In the genomic region with DNA sequence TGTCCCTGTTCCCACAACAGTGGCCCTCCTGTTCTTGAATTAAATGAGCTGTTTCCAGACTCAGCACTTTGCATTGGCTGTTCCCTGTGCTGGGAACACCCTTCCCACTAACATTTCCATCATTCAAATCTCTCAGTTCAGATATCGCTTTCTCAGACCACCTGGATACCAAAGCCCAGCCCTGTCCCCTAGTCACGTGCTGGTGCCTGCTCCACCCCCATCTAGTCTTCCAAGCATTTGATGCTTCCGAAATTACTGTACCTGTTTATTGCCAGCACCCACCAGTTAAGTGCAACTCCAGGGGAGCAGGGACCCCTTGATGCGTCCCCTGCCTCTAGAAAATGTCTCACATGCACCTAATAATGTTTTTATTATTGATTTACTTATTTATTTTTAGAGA, we compare ENCODE assay signal across 20 cellular contexts. TPM values are rescaled to one million over a fixed set of nuclear protein-coding genes. Genes with fewer than 3 reads are reported as not detected.
DNase-seq lines count a peak whose midpoint lies in the region; ATAC-seq and TF ChIP-seq lines count a peak whose summit lies in the region.
"Had no signal": no experiment of that assay in that cellular context is flagged by ENCODE, and none has a peak within 500 bp of the region (broad histone marks: within the 10 kb centered on the region; RNA-seq: fewer than 3 reads in every experiment).

No MANE protein-coding gene starts in this region.

- H3K4me2 ChIP-seq in neural progenitor cell: no peak overlapping the region
- H3K4me2 ChIP-seq: BLaER1 had no signal

- no peak for ATAC-seq in natural killer cell treated with Interleukin-12 subunit alpha and Interleukin-12 subunit beta and Interleukin-15 and Interleukin-18, amount 100 ng/mL, for 72 hours
- no peak for ATAC-seq in natural killer cell
- no peak for ATAC-seq in WTC11
- ATAC-seq in GM21515 (IDR thresholded peaks at IDR 0.05; ENCODE audit: unreplicated experiment): no peak

- no peak overlapping the region for H3K27ac ChIP-seq in neural progenitor cell
- H3K27ac ChIP-seq: BLaER1 had no signal

- TF ChIP-seq CTCF in natural killer cell (IDR thresholded peaks at IDR 0.05) (no peak), WTC11 (IDR thresholded peaks at IDR 0.05) (no peak), neural progenitor cell (IDR thresholded peaks at IDR 0.05) (no peak), Caco-2 (IDR thresholded peaks at IDR 0.05; ENCODE audit: insufficient read depth in 1 of 2, low read depth in 1 of 2, low read length in 1 of 2, severe bottlenecking in 1 of 2, unreplicated experiment in 1 of 2) (no peak)

- peaks cover 12% of the 10 kb centered on the region for H4K20me1 ChIP-seq in neural progenitor cell (ENCODE audit: low read depth)

- no peaks in the 10 kb centered on the region for H3K36me3 ChIP-seq in neural progenitor cell
- H3K36me3 ChIP-seq in Caco-2 (ENCODE audit: control insufficient read depth, insufficient read depth, low read length): no peaks in the 10 kb centered on the region
- H3K36me3 ChIP-seq: BE2C, BLaER1 had no signal

- H3K36me3 Mint-ChIP-seq in natural killer cell treated with Interleukin-12 subunit alpha and Interleukin-12 subunit beta and Interleukin-15 and Interleukin-18, amount 100 ng/mL, for 72 hours: no peaks in the 10 kb centered on the region
- H3K36me3 Mint-ChIP-seq in natural killer cell: no peaks in the 10 kb centered on the region
- H3K36me3 Mint-ChIP-seq in WTC11: no peaks in the 10 kb centered on the region
- no peaks in the 10 kb centered on the region for H3K36me3 Mint-ChIP-seq in neural progenitor cell
- H3K36me3 Mint-ChIP-seq in Caco-2 (ENCODE audit: insufficient read depth, unreplicated experiment): no peaks in the 10 kb centered on the region
- H3K36me3 Mint-ChIP-seq: CD4-positive, alpha-beta memory T cell; CD4-positive, CD25-positive, alpha-beta regulatory T cell; CD8-positive, alpha-beta memory T cell had no signal

- no peak overlapping the region for H3K4me3 Mint-ChIP-seq in natural killer cell treated with Interleukin-12 subunit alpha and Interleukin-12 subunit beta and Interleukin-15 and Interleukin-18, amount 100 ng/mL, for 72 hours
- no peak overlapping the region for H3K4me3 Mint-ChIP-seq in natural killer cell
- H3K4me3 Mint-ChIP-seq in WTC11: no peak overlapping the region
- no peak overlapping the region for H3K4me3 Mint-ChIP-seq in neural progenitor cell
- H3K4me3 Mint-ChIP-seq in Caco-2 (ENCODE audit: unreplicated experiment): no peak overlapping the region
- H3K4me3 Mint-ChIP-seq: CD4-positive, CD25-positive, alpha-beta regulatory T cell had no signal

- no peak overlapping the region for H3K27ac Mint-ChIP-seq in natural killer cell treated with Interleukin-12 subunit alpha and Interleukin-12 subunit beta and Interleukin-15 and Interleukin-18, amount 100 ng/mL, for 72 hours
- no peak overlapping the region for H3K27ac Mint-ChIP-seq in natural killer cell
- H3K27ac Mint-ChIP-seq in WTC11: no peak overlapping the region
- H3K27ac Mint-ChIP-seq in neural progenitor cell: peak overlapping the region; percentile 31
- no peak overlapping the region for H3K27ac Mint-ChIP-seq in Caco-2 (ENCODE audit: unreplicated experiment)
- H3K27ac Mint-ChIP-seq: CD14-positive monocyte; CD4-positive, alpha-beta memory T cell; CD4-positive, CD25-positive, alpha-beta regulatory T cell had no signal

- no peak overlapping the region for H3K4me3 ChIP-seq in neural progenitor cell
- H3K4me3 ChIP-seq in Caco-2 (ENCODE audit: low read depth, low read length): no peak overlapping the region
- H3K4me3 ChIP-seq: BLaER1 had no signal

- peaks cover 0 to 2% of the 10 kb centered on the region in 2 donors for H3K27me3 Mint-ChIP-seq in natural killer cell treated with Interleukin-12 subunit alpha and Interleukin-12 subunit beta and Interleukin-15 and Interleukin-18, amount 100 ng/mL, for 72 hours
- peaks cover 0 to 9% of the 10 kb centered on the region in 2 donors for H3K27me3 Mint-ChIP-seq in natural killer cell (ENCODE audit: low read depth in 2 of 2)
- H3K27me3 Mint-ChIP-seq in WTC11 (ENCODE audit: low read depth): peaks cover 17% of the 10 kb centered on the region
- H3K27me3 Mint-ChIP-seq in neural progenitor cell (ENCODE audit: insufficient read depth, low read depth): peaks cover 4% of the 10 kb centered on the region
- H3K27me3 Mint-ChIP-seq in Caco-2 (ENCODE audit: insufficient read depth, unreplicated experiment): no peaks in the 10 kb centered on the region

- DNase-seq in natural killer cell treated with Interleukin-12 subunit alpha and Interleukin-12 subunit beta and Interleukin-15 and Interleukin-18, amount 100 ng/mL, for 72 hours (ENCODE audit: low spot score): peak; percentile 25
- DNase-seq in natural killer cell: no peak
- DNase-seq in WTC11 (ENCODE audit: low spot score): no peak
- no peak for DNase-seq in neural progenitor cell (ENCODE audit: low spot score)
- DNase-seq in Caco-2: no peak
- no peak for DNase-seq in activated effector memory CD4-positive, alpha-beta T cell treated with Interleukin-2 at 50 U/mL for 16 hours
- DNase-seq: 8988T; ACHN; BE2C; C1 segment of cervical spinal cord; Calu3; CD4-positive, alpha-beta memory T cell; CD4-positive, CD25-positive, alpha-beta regulatory T cell; CD8-positive, alpha-beta memory T cell; COR-L47; DMS79 treated with DMSO at 0.1 percent for 48 hours; GF-D8 had no signal

- POLR2A ChIA-PET in WTC11 (lab: Charles Lee): interaction anchor here (0.6 kb wide), 1 partner anchor 189 kb away, joined by 3 read pairs; no protein-coding TSS in a partner anchor
- POLR2A ChIA-PET in Caco-2 (lab: Charles Lee): no interaction called here

- H3K9me3 ChIP-seq in neural progenitor cell (ENCODE audit: low read depth) (no peaks in the 10 kb centered on the region), Caco-2 (no peaks in the 10 kb centered on the region)
- H3K9me3 ChIP-seq: BE2C, BLaER1 had no signal

- H3F3A ChIP-seq in neural progenitor cell (ENCODE audit: low read depth): peaks cover 3% of the 10 kb centered on the region

- no peaks in the 10 kb centered on the region for H3K4me1 Mint-ChIP-seq in natural killer cell treated with Interleukin-12 subunit alpha and Interleukin-12 subunit beta and Interleukin-15 and Interleukin-18, amount 100 ng/mL, for 72 hours (ENCODE audit: low read depth in 2 of 2)
- no peaks in the 10 kb centered on the region for H3K4me1 Mint-ChIP-seq in natural killer cell
- 0 out of 2 replicates have a peak, but pooled peaks cover 2% of the 10 kb centered on the region for H3K4me1 Mint-ChIP-seq in WTC11
- H3K4me1 Mint-ChIP-seq in neural progenitor cell: peaks cover 7% of the 10 kb centered on the region
- peaks cover 8% of the 10 kb centered on the region for H3K4me1 Mint-ChIP-seq in Caco-2 (ENCODE audit: low read depth, unreplicated experiment)
- H3K4me1 Mint-ChIP-seq: CD14-positive monocyte; CD4-positive, alpha-beta memory T cell; CD8-positive, alpha-beta memory T cell had no signal

- CTCF ChIA-PET in WTC11 (lab: Charles Lee) (interaction anchor here (0.6 to 4.1 kb wide), 5 partner anchors 15 to 481 kb away, joined by 3 to 34 read pairs (median 4); no protein-coding TSS in a partner anchor), Caco-2 (lab: Charles Lee) (interaction anchor here (0.6 kb wide), 1 partner anchor 184 kb away, joined by 5 read pairs; no protein-coding TSS in a partner anchor)

- intact Hi-C loops in natural killer cell (cut with micrococcal nuclease) (no loop called here), Caco-2 (cut with micrococcal nuclease; ENCODE audit: unreplicated experiment) (no loop called here)

- no peak overlapping the region for H3K9ac ChIP-seq in neural progenitor cell
- H3K9ac ChIP-seq: BLaER1 had no signal

- BruUV-seq in Caco-2 (replicated peaks; lab: Mats Ljungman, UMichigan): no TSS peak

- peaks cover 28% of the 10 kb centered on the region for H3K27me3 ChIP-seq in neural progenitor cell
- no peaks in the 10 kb centered on the region for H3K27me3 ChIP-seq in Caco-2 (replicated peaks; ENCODE audit: control insufficient read depth, insufficient read depth, low read length)
- H3K27me3 ChIP-seq: BE2C, BLaER1 had no signal

- no peaks in the 10 kb centered on the region for H3K79me2 ChIP-seq in neural progenitor cell (ENCODE audit: low read depth)

- no peak overlapping the region for H2AFZ ChIP-seq in neural progenitor cell (replicated peaks)

- no peaks in the 10 kb centered on the region for H3K9me3 Mint-ChIP-seq in natural killer cell treated with Interleukin-12 subunit alpha and Interleukin-12 subunit beta and Interleukin-15 and Interleukin-18, amount 100 ng/mL, for 72 hours
- H3K9me3 Mint-ChIP-seq in natural killer cell (no peaks in the 10 kb centered on the region), WTC11 (no peaks in the 10 kb centered on the region), neural progenitor cell (no peaks in the 10 kb centered on the region), Caco-2 (ENCODE audit: unreplicated experiment) (no peaks in the 10 kb centered on the region)
- H3K9me3 Mint-ChIP-seq: CD4-positive, alpha-beta memory T cell; CD4-positive, CD25-positive, alpha-beta regulatory T cell; CD8-positive, alpha-beta memory T cell had no signal

- H3K4me1 ChIP-seq in neural progenitor cell: no peaks in the 10 kb centered on the region
- peaks cover 7% of the 10 kb centered on the region for H3K4me1 ChIP-seq in Caco-2

TF ChIP-seq in WTC11, 78 proteins besides CTCF, POLR2A, EP300 and RAD21:
- no peak for TF ChIP-seq TP53 (CRISPR knock-in tag; IDR thresholded peaks at IDR 0.05)
- TF ChIP-seq, protein P1, sequence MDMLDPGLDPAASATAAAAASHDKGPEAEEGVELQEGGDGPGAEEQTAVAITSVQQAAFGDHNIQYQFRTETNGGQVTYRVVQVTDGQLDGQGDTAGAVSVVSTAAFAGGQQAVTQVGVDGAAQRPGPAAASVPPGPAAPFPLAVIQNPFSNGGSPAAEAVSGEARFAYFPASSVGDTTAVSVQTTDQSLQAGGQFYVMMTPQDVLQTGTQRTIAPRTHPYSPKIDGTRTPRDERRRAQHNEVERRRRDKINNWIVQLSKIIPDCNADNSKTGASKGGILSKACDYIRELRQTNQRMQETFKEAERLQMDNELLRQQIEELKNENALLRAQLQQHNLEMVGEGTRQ (CRISPR knock-in tag; IDR thresholded peaks at IDR 0.05): peak; percentile 36; the same call in 1 of the 2 replicates

RNA-seq across cellular contexts. Expression of gene SLC29A4, which starts 3.0 kb away (rescaled TPM):
- under 1 TPM; 0.11 to 0.52 TPM for total RNA-seq in natural killer cell treated with Interleukin-12 subunit alpha and Interleukin-12 subunit beta and Interleukin-15 and Interleukin-18, amount 100 ng/mL, for 72 hours
- total RNA-seq in natural killer cell (under 1 TPM; 0.16 to 0.95 (median 0.40) TPM), WTC11 (2021) (11.8 to 14.4 TPM (median 11.9 TPM) in 3 replicates), neural progenitor cell (ENCODE audit: low replicate concordance) (7.3 and 20.8 TPM in 2 replicates), Caco-2 (2022) (34.6 and 38.4 TPM in 2 replicates)
